ENCODE assay signal across 12 cellular contexts in the genomic region with DNA sequence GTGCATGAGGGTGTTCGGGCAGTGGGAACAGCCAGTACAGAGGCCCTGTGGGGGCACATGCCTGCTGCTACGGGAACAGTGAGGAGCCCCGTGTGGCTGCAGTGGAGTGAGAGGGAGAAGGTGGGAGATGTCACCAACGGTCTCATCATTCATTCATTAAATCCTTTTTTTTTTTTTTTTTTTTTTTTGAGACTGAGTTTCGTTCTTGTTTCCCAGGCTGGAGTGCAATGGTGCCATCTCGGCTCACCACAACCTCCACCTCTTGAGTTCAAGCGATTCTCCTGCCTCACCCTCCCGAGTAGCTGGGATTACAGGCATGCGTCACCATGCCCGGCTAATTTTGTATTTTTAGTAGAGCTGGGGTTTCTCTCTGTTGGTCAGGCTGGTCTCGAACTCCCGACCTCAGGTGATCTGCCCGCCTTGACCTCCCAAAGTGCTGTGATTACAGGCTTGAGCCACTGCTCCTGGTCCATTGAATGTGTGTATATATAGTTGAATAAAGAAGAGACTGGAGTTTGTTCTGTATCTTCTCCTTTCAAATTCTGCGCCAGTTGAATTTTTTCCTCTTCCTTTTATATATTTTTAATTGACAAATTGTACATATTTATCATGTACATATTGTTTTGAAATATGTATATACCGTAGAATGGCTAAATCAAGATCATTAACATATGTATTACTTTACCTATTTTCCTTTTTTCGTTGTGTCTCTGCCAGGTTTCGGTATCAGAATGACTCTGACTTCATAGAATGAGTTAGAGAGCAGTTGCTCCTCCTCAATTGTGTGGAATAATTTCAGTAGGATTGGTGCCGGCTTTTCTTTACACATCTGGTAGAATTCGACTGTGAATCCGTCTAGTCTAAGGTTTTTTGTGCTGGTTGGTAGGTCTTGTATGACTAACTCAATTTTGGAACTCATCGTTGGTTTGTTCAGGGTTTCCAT. TPM values are rescaled to one million over a fixed set of nuclear protein-coding genes. Genes with fewer than 3 reads are reported as not detected.
"Had no signal": no experiment of that assay in that cellular context is flagged by ENCODE, and none has a peak within 500 bp of the region (broad histone marks: within the 10 kb centered on the region; RNA-seq: fewer than 3 reads in every experiment).

No MANE protein-coding gene starts in this region.

RNA-seq across cellular contexts. Expression of a gene that starts 28.0 kb away (rescaled TPM):
- total RNA-seq: activated CD4-positive, alpha-beta memory T cell treated with anti-CD3 and anti-CD28 coated beads, Interleukin-2, amount 10 ng/mL, durations not matched to agents 7 days and 5 days; activated CD4-positive, alpha-beta T cell treated with anti-CD3 and anti-CD28 coated beads for 36 hours; activated CD4-positive, alpha-beta T cell treated with anti-CD3 and anti-CD28 coated beads, Interleukin-2, amount 10 ng/mL, durations not matched to agents 7 days and 5 days; activated CD8-positive, alpha-beta memory T cell treated with anti-CD3 and anti-CD28 coated beads, Interleukin-2, amount 10 ng/mL, durations not matched to agents 7 days and 5 days; activated CD8-positive, alpha-beta T cell treated with anti-CD3 and anti-CD28 coated beads, Interleukin-2, amount 10 ng/mL, durations not matched to agents 7 days and 5 days; activated naive CD8-positive, alpha-beta T cell treated with anti-CD3 and anti-CD28 coated beads, Interleukin-2, amount 10 ng/mL, durations not matched to agents 7 days and 5 days; activated T-helper 2 cell treated with anti-CD3 and anti-CD28 coated beads, Interferon-gamma antibody, Interleukin-2, Interleukin-4, amounts not matched to agents 10 μg/mL and 5 μg/mL and 100 μg/mL, durations not matched to agents 14 hours and 24 hours and 36 hours; ascending aorta; bronchial epithelial cell; cardiac muscle cell; cerebellum had no signal
- polyA plus RNA-seq: adipose tissue, cardiac muscle cell had no signal
